Comparison of ENCODE assay signal across 8 cellular contexts in the genomic region with DNA sequence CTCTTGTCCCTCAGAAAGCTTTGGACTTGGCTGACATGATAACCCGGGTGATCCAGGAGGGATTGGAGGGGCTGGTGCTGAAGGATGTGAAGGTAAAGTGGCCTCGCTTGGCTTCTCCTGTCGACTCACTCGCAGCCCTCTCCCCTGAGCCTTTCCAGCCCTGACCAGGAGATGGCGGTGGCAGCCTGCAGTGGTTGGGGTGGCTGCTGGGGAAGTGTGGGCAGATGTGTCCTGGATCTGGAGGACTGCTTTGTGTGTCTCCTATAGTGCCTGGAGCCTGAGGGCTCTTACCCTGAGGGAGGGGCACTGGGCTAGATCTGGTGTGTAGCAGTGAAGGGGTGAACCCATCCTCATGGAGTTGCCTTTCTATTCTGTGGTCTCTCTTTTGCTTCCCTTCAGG. TPM values are rescaled to one million over a fixed set of nuclear protein-coding genes. Genes with fewer than 3 reads are reported as not detected.
DNase-seq lines count a peak whose midpoint lies in the region; ATAC-seq and TF ChIP-seq lines count a peak whose summit lies in the region.

No MANE protein-coding gene starts in this region.

- ATAC-seq in left cardiac atrium (peak; percentile 74 to 83), aorta (ENCODE audit: low FRiP score) (peak; percentile 64), GM18867 (IDR thresholded peaks at IDR 0.05; ENCODE audit: unreplicated experiment) (no peak)

- peak overlapping the region in 3 of 5 donors; percentile 22 to 87 (median 61) for H3K27ac ChIP-seq in adrenal gland
- H3K27ac ChIP-seq in aorta (ENCODE audit: low read depth in 1 of 2, low read length in 2 of 2) = peak overlapping the region in 1 of 2 donors; percentile 76

- H3K4me3 Mint-ChIP-seq in T-helper 1 cell treated with Interleukin-12 subunit alpha and Interleukin-12 subunit beta and Interleukin-4 antibody, amounts not matched to agents 30 μg/mL and 1 μg/mL, for 36 hours = no peak overlapping the region

- DNase-seq in HuH-7.5 (ENCODE audit: low spot score) = peak; percentile 91
- peak; percentile 60 to 82 (median 73) for DNase-seq in adrenal gland
- DNase-seq in left cardiac atrium = peak; percentile 61
- peak; percentile 52 for DNase-seq in renal cortical epithelial cell (ENCODE audit: low read depth)
- DNase-seq in aorta = peak; percentile 77 to 83

- peak overlapping the region; percentile 69 for H3K27ac Mint-ChIP-seq in T-helper 1 cell treated with Interleukin-12 subunit alpha and Interleukin-12 subunit beta and Interleukin-4 antibody, amounts not matched to agents 30 μg/mL and 1 μg/mL, for 36 hours

- TF ChIP-seq POLR2A in adrenal gland (IDR thresholded peaks at IDR 0.05) = no peak

- H3K4me3 ChIP-seq in adrenal gland (no peak overlapping the region), aorta (ENCODE audit: low read length in 2 of 2) (no peak overlapping the region)

- H3K27me3 Mint-ChIP-seq in T-helper 1 cell treated with Interleukin-12 subunit alpha and Interleukin-12 subunit beta and Interleukin-4 antibody, amounts not matched to agents 30 μg/mL and 1 μg/mL, for 36 hours (ENCODE audit: low read depth) = no peaks in the 10 kb centered on the region

- H3K36me3 Mint-ChIP-seq in T-helper 1 cell treated with Interleukin-12 subunit alpha and Interleukin-12 subunit beta and Interleukin-4 antibody, amounts not matched to agents 30 μg/mL and 1 μg/mL, for 36 hours (ENCODE audit: low read depth) = peaks cover 27% of the 10 kb centered on the region

- WGBS in adrenal gland, 4 donors = 48 to 64% (median 53%) methylated on average over 1 to 5 of the region's 5 CpGs
- 72 to 76% methylated on average over 5 of the region's 5 CpGs for WGBS in aorta, 2 donors

- peaks cover 9% of the 10 kb centered on the region for H3K4me1 Mint-ChIP-seq in T-helper 1 cell treated with Interleukin-12 subunit alpha and Interleukin-12 subunit beta and Interleukin-4 antibody, amounts not matched to agents 30 μg/mL and 1 μg/mL, for 36 hours (ENCODE audit: low read depth)

- TF ChIP-seq CTCF in GM12801 (IDR thresholded peaks at IDR 0.05; ENCODE audit: extremely low read depth, insufficient read length) = peak; percentile 6
- TF ChIP-seq CTCF in adrenal gland (IDR thresholded peaks at IDR 0.05) = peak; percentile 52 to 91 (median 74)

- H3K36me3 ChIP-seq in adrenal gland (replicated peaks in 1 of 2) (peaks cover 0 to 49% of the 10 kb centered on the region in 2 donors), aorta (ENCODE audit: control insufficient read depth in 1 of 2, insufficient read depth in 2 of 2, low read length in 1 of 2) (peaks cover 3 to 6% of the 10 kb centered on the region in 2 donors)

- no peaks in the 10 kb centered on the region for H3K27me3 ChIP-seq in adrenal gland
- no peaks in the 10 kb centered on the region for H3K27me3 ChIP-seq in aorta (ENCODE audit: control insufficient read depth in 1 of 2, insufficient read depth in 2 of 2, low read length in 1 of 2)

- H3K9me3 ChIP-seq in adrenal gland (replicated peaks in 1 of 3) = no peaks in the 10 kb centered on the region
- H3K9me3 ChIP-seq in aorta (ENCODE audit: control insufficient read depth, low read length) = no peaks in the 10 kb centered on the region

- intact Hi-C loops in adrenal gland (cut with DNase I) (loop anchor here (5.0 kb wide), 2 partner anchors 119 to 124 kb away; a partner anchor contains a TSS), left cardiac atrium (cut with DNase I) (loop anchor here in 1 of 2 donors (5.0 kb wide), 1 partner anchor 89 kb away; no protein-coding TSS in a partner anchor), aorta (cut with DNase I) (no loop called here)

- H3K4me1 ChIP-seq in adrenal gland (replicated peaks in 1 of 2) = peaks cover 0 to 13% of the 10 kb centered on the region in 2 donors
- no peaks in the 10 kb centered on the region for H3K4me1 ChIP-seq in aorta (ENCODE audit: control insufficient read depth in 1 of 2, insufficient read depth in 2 of 2, low read length in 2 of 2)

- no peaks in the 10 kb centered on the region for H3K9me3 Mint-ChIP-seq in T-helper 1 cell treated with Interleukin-12 subunit alpha and Interleukin-12 subunit beta and Interleukin-4 antibody, amounts not matched to agents 30 μg/mL and 1 μg/mL, for 36 hours

RNA-seq across cellular contexts. Expression of a gene that starts 17.9 kb away (rescaled TPM):
- 10 to 100 TPM; 15.4 to 38.4 (median 26.6) TPM for total RNA-seq in adrenal gland
- 10 to 100 TPM in 1 of 3 donors, 1 to 10 TPM in 2; 6.2 to 35.3 (median 7.9) TPM for polyA plus RNA-seq in adrenal gland
- total RNA-seq in left cardiac atrium = 10 to 100 TPM; 14.3 to 23.0 TPM
- total RNA-seq in renal cortical epithelial cell = 24.3 and 40.8 TPM in 2 replicates
- 10 to 100 TPM; 26.7 to 33.0 TPM for total RNA-seq in aorta
- polyA plus RNA-seq in aorta = 10 to 100 TPM in 1 of 2 donors, 1 to 10 TPM in 1; 6.7 to 10.3 TPM

RNA-seq across cellular contexts. Expression of a gene that starts 36.9 kb away (rescaled TPM):
- 10 to 100 TPM in 5 of 8 donors, 1 to 10 TPM in 3; 5.9 to 16.9 (median 11.0) TPM for total RNA-seq in adrenal gland
- polyA plus RNA-seq in adrenal gland = 10 to 100 TPM in 1 of 3 donors, 1 to 10 TPM in 2; 6.1 to 13.4 (median 8.9) TPM
- 10 to 100 TPM in 1 of 2 donors, 1 to 10 TPM in 1; 9.2 to 10.2 TPM for total RNA-seq in left cardiac atrium
- 9.6 and 16.6 TPM in 2 replicates for total RNA-seq in renal cortical epithelial cell
- total RNA-seq in aorta = 10 to 100 TPM; 12.9 to 14.5 TPM
- 10 to 100 TPM in 1 of 2 donors, 1 to 10 TPM in 1; 8.9 to 16.8 TPM for polyA plus RNA-seq in aorta

RNA-seq across cellular contexts. Expression of a gene that starts 36.9 kb away (rescaled TPM):
- 1 to 10 TPM; 2.1 to 6.5 (median 5.0) TPM for total RNA-seq in adrenal gland
- polyA plus RNA-seq in adrenal gland = 10 to 100 TPM in 1 of 3 donors, 1 to 10 TPM in 2; 2.5 to 14.3 (median 2.9) TPM
- total RNA-seq in left cardiac atrium = 1 to 10 TPM; 1.2 to 2.3 TPM
- total RNA-seq in renal cortical epithelial cell = 0.85 and 1.4 TPM in 2 replicates
- total RNA-seq in aorta = 1 to 10 TPM; 1.9 to 2.4 TPM
- polyA plus RNA-seq in aorta = 1 to 10 TPM in 1 of 2 donors, under 1 TPM in 1; 0.63 to 2.6 TPM

Comparison
In these comparisons a context has a peak if more than half of its experiments do, and no peak if none do; other contexts are left out.
1. intact Hi-C loops: an anchor here in adrenal gland (5.0 kb wide); none called in aorta.